14 cellular contexts compared by ENCODE assay signal in genomic region chr6:11065436-11066202, GRCh38. TPM values are rescaled to one million over a fixed set of nuclear protein-coding genes. Genes with fewer than 3 reads are reported as not detected.
DNase-seq lines count a peak whose midpoint lies in the region; ATAC-seq, FAIRE-seq and TF ChIP-seq lines count a peak whose summit lies in the region.
"Had no signal": no experiment of that assay in that cellular context is flagged by ENCODE, and none has a peak within 500 bp of the region (broad histone marks: within the 10 kb centered on the region; RNA-seq: fewer than 3 reads in every experiment).

No MANE protein-coding gene starts in this region.

- no peaks in the 10 kb centered on the region for H4K20me1 ChIP-seq in keratinocyte (ENCODE audit: control insufficient read depth, extremely low read depth, insufficient read depth, low read length)

- FAIRE-seq in keratinocyte (lab: Jason Lieb, UNC) = peak; percentile 5
- FAIRE-seq: GM12891, GM18507 had no signal

- H3K4me3 ChIP-seq in keratinocyte (ENCODE audit: control insufficient read depth in 2 of 3, extremely low read depth in 1 of 3, insufficient read depth in 2 of 3, low read depth in 1 of 3, low read length in 3 of 3) = no peak overlapping the region

- dilution Hi-C loops in keratinocyte (cut with MboI; ENCODE audit: extremely low pct_ligation_motif_present, low sequenced_read_pairs) = loop anchor here (25.0 kb wide), 1 partner anchor 103 kb away; no protein-coding TSS in a partner anchor

- no peaks in the 10 kb centered on the region for H3K9me3 ChIP-seq in keratinocyte (ENCODE audit: control insufficient read depth, low read depth, low read length)
- H3K9me3 ChIP-seq: BE2C had no signal

- no peak overlapping the region for H3K4me2 ChIP-seq in keratinocyte (ENCODE audit: control insufficient read depth, extremely low read depth, insufficient read depth, low read depth, low read length)

- no peak overlapping the region for H2AFZ ChIP-seq in keratinocyte (ENCODE audit: control insufficient read depth, low read length)

- no peaks in the 10 kb centered on the region for H3K79me2 ChIP-seq in keratinocyte (ENCODE audit: control insufficient read depth, insufficient read depth, low read length)

- DNase-seq in D341Med (ENCODE audit: low spot score) (peak; percentile 29), keratinocyte (ENCODE audit: low read depth, low spot score) (no peak), OCI-M2 (lab: John Stamatoyannopoulos, UW; ENCODE audit: unreplicated experiment) (no peak)
- DNase-seq: BE2C; Calu3; CD4-positive, alpha-beta T cell; GOT3; KG1; SIG-M5 had no signal

- H3K9ac ChIP-seq in keratinocyte (ENCODE audit: control insufficient read depth, extremely low read depth, insufficient read depth, low read length) = no peak overlapping the region

- no peak for TF ChIP-seq POLR2A in GM18505 (IDR thresholded peaks at IDR 0.05; ENCODE audit: borderline replicate concordance, extremely low read depth, insufficient read depth, insufficient read length)

- TF ChIP-seq CTCF in VCaP (conservative IDR thresholded peaks at IDR 0.05) (no peak), keratinocyte (optimal IDR thresholded peaks at IDR 0.05 in 1 of 3, IDR thresholded peaks at IDR 0.05 in 1 of 3, conservative IDR thresholded peaks at IDR 0.05 in 1 of 3; ENCODE audit: extremely low read depth in 1 of 3, insufficient read depth in 2 of 3, low read length in 3 of 3) (no peak)

- peak overlapping the region; percentile 91 for H3K27ac ChIP-seq in VCaP
- H3K27ac ChIP-seq in keratinocyte (ENCODE audit: control insufficient read depth, insufficient read depth, low read length) = no peak overlapping the region

- H3K27me3 ChIP-seq in keratinocyte (ENCODE audit: control insufficient read depth, extremely low read depth, insufficient read depth, low read length) = no peaks in the 10 kb centered on the region
- H3K27me3 ChIP-seq: BE2C had no signal

- H3K36me3 ChIP-seq in keratinocyte (ENCODE audit: control insufficient read depth in 2 of 2, extremely low read depth in 1 of 2, insufficient read depth in 2 of 2, low read length in 2 of 2) = no peaks in the 10 kb centered on the region
- H3K36me3 ChIP-seq: BE2C had no signal

- no peaks in the 10 kb centered on the region for H3K9me1 ChIP-seq in keratinocyte (ENCODE audit: control insufficient read depth, extremely low read depth, insufficient read depth, low read length)

- H3K4me1 ChIP-seq in keratinocyte (ENCODE audit: control insufficient read depth, extremely low read depth, insufficient read depth, low read length) = no peaks in the 10 kb centered on the region
- H3K4me1 ChIP-seq: BE2C had no signal

- ATAC-seq in GM19455 (IDR thresholded peaks at IDR 0.05; ENCODE audit: unreplicated experiment) (no peak), GM18505 (IDR thresholded peaks at IDR 0.05; ENCODE audit: unreplicated experiment) (no peak)

RNA-seq across cellular contexts. Expression of gene ELOVL2, which starts 21.5 kb away (rescaled TPM):
- 0.04 to 0.10 TPM (median 0.05 TPM) in 3 replicates for polyA plus RNA-seq in keratinocyte
- polyA plus RNA-seq in keratinocyte (2011; ENCODE audit: low read depth) = not detected
- polyA plus RNA-seq in keratinocyte (2011; cell fraction: cytosol; rRNA removed) = 0.01 and 0.04 TPM in 2 replicates
- polyA plus RNA-seq in keratinocyte (2011; cell fraction: nucleus; rRNA removed) = 0.03 TPM in 1 of 2 replicates, not detected in the other
- polyA plus RNA-seq in keratinocyte (2012; ENCODE audit: low replicate concordance) = 0.06 and 0.07 TPM in 2 replicates
- 0.03 TPM in 1 of 3 replicates, not detected in the others for polyA minus RNA-seq in keratinocyte
- not detected for polyA minus RNA-seq in keratinocyte (2011; cell fraction: cytosol; rRNA and poly(A)+ RNA removed)
- polyA minus RNA-seq in keratinocyte (2011; cell fraction: nucleus; rRNA and poly(A)+ RNA removed) = not detected in 2 replicates

RNA-seq across cellular contexts. Expression of gene SMIM13, which starts 28.0 kb away (rescaled TPM):
- 4.1 to 7.7 TPM (median 5.4 TPM) in 3 replicates for polyA plus RNA-seq in keratinocyte
- polyA plus RNA-seq in keratinocyte (2011; ENCODE audit: low read depth) = 9.0 TPM
- 4.0 and 6.8 TPM in 2 replicates for polyA plus RNA-seq in keratinocyte (2011; cell fraction: cytosol; rRNA removed)
- 5.1 and 6.7 TPM in 2 replicates for polyA plus RNA-seq in keratinocyte (2011; cell fraction: nucleus; rRNA removed)
- polyA plus RNA-seq in keratinocyte (2012; ENCODE audit: low replicate concordance) = 10.1 and 11.7 TPM in 2 replicates
- polyA minus RNA-seq in keratinocyte = 1.4 to 6.5 TPM (median 4.3 TPM) in 3 replicates
- 11.9 TPM for polyA minus RNA-seq in keratinocyte (2011; cell fraction: cytosol; rRNA and poly(A)+ RNA removed)
- 3.9 and 9.3 TPM in 2 replicates for polyA minus RNA-seq in keratinocyte (2011; cell fraction: nucleus; rRNA and poly(A)+ RNA removed)

RNA-seq across cellular contexts. Expression of gene ERVFRD-1, which starts 45.9 kb away (rescaled TPM):
- polyA plus RNA-seq in keratinocyte = not detected in 3 replicates
- not detected for polyA plus RNA-seq in keratinocyte (2011; ENCODE audit: low read depth)
- not detected in 2 replicates for polyA plus RNA-seq in keratinocyte (2011; cell fraction: cytosol; rRNA removed)
- not detected in 2 replicates for polyA plus RNA-seq in keratinocyte (2011; cell fraction: nucleus; rRNA removed)
- polyA plus RNA-seq in keratinocyte (2012; ENCODE audit: low replicate concordance) = 0.35 TPM in 1 of 2 replicates, not detected in the other
- polyA minus RNA-seq in keratinocyte = not detected in 3 replicates
- not detected for polyA minus RNA-seq in keratinocyte (2011; cell fraction: cytosol; rRNA and poly(A)+ RNA removed)
- not detected in 2 replicates for polyA minus RNA-seq in keratinocyte (2011; cell fraction: nucleus; rRNA and poly(A)+ RNA removed)
